10 cellular contexts compared by ENCODE assay signal in the genomic region with DNA sequence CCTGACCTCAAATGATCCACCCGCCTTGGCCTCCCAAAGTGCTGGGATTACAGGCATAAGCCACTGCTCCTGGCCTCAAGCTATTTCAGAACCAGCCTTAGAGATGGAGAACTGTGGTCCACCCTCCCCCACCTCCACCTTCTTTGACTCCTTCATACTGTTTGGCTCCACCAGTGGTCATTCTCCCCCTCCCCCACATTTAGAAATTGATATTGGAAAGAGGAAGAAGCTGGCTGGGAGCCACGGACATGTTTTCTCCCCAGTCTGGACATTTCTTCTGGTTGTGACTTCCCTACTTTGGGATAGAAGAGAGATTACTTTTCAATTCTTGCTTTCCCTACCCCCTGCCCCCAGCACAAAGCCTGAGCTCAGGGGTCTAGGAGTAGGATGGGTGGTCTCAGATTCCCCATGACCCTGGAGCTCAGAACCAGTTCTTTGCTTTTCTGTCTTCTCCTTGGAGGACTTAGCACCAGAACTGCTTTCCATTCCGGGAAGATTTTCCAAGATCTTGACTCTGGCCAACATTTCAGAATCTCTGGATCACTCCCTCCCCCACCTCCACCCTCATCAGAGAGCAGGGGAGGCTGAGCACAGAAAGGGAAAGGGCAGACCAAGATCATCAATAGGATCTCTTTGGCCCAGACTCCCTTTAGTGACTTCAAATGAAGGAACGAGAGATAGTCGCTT. TPM values are rescaled to one million over a fixed set of nuclear protein-coding genes. Genes with fewer than 3 reads are reported as not detected.
DNase-seq lines count a peak whose midpoint lies in the region; ATAC-seq, FAIRE-seq and TF ChIP-seq lines count a peak whose summit lies in the region.
"Had no signal": no experiment of that assay in that cellular context is flagged by ENCODE, and none has a peak within 500 bp of the region (broad histone marks: within the 10 kb centered on the region; RNA-seq: fewer than 3 reads in every experiment).

No MANE protein-coding gene starts in this region.

- TF ChIP-seq POLR2A in heart left ventricle (IDR thresholded peaks at IDR 0.05) (no peak), endothelial cell of umbilical vein (IDR thresholded peaks at IDR 0.05; ENCODE audit: low read depth, low read length) (no peak)

- POLR2A ChIA-PET in endothelial cell of umbilical vein (lab: Charles Lee) = interaction anchor here (0.6 to 3.2 kb wide), 7 partner anchors 11 to 130 kb away, joined by 3 to 41 read pairs (median 6); partner anchors contain the start of genes CAVIN1 and STAT3

- H3K36me3 ChIP-seq in heart left ventricle (peaks cover 0 to 41% (median 31%) of the 10 kb centered on the region in 9 donors), endothelial cell of umbilical vein (ENCODE audit: control insufficient read depth in 2 of 2, extremely low read depth in 1 of 2, insufficient read depth in 2 of 2, low read length in 2 of 2) (peaks cover 18 to 32% of the 10 kb centered on the region in 2 experiments), aorta (ENCODE audit: control insufficient read depth in 1 of 2, insufficient read depth in 2 of 2, low read length in 1 of 2) (peaks cover 2 to 5% of the 10 kb centered on the region in 2 donors)

- peaks cover 18% of the 10 kb centered on the region for H3K36me3 Mint-ChIP-seq in osteocyte (ENCODE audit: unreplicated experiment)
- no peaks in the 10 kb centered on the region for H3K36me3 Mint-ChIP-seq in activated T-cell treated with anti-CD3 and anti-CD28 coated beads, Interleukin-2, amount 50 U/mL, for 4 hours (ENCODE audit: insufficient read depth)
- H3K36me3 Mint-ChIP-seq: activated naive CD8-positive, alpha-beta T cell had no signal

- no peaks in the 10 kb centered on the region for H4K20me1 ChIP-seq in endothelial cell of umbilical vein (replicated peaks; ENCODE audit: control insufficient read depth, extremely low read depth, insufficient read depth, low read length)

- DNase-seq in heart left ventricle (peak in 2 of 5 donors; percentile 30 to 53), left cardiac atrium (no peak), endothelial cell of umbilical vein (ENCODE audit: low read depth, low spot score) (peak; percentile 56), osteocyte (ENCODE audit: extremely low spot score, unreplicated experiment) (no peak), aorta (peak in 1 of 2 donors; percentile 53), SIG-M5 treated with dmso at 0.1 percent for 504 hours (lab: John Stamatoyannopoulos, UW; ENCODE audit: unreplicated experiment) (no peak)
- DNase-seq in activated T-cell treated with anti-CD3 and anti-CD28 coated beads, Interleukin-2, amount 50 U/mL, for 4 hours = no peak

- no peak overlapping the region for H3K4me3 Mint-ChIP-seq in osteocyte (ENCODE audit: unreplicated experiment)
- H3K4me3 Mint-ChIP-seq in activated T-cell treated with anti-CD3 and anti-CD28 coated beads, Interleukin-2, amount 50 U/mL, for 4 hours = no peak overlapping the region
- H3K4me3 Mint-ChIP-seq: activated naive CD8-positive, alpha-beta T cell had no signal

- FAIRE-seq in endothelial cell of umbilical vein (lab: Jason Lieb, UNC) = no peak

- H3K9me1 ChIP-seq in endothelial cell of umbilical vein (replicated peaks; ENCODE audit: control insufficient read depth, extremely low read depth, insufficient read depth, low read length) = no peaks in the 10 kb centered on the region

- 31 to 55% (median 36%) methylated on average over 5 of the region's 5 CpGs for WGBS in heart left ventricle, 4 donors
- WGBS in aorta, 2 donors = 26 to 27% methylated on average over 5 of the region's 5 CpGs

- H3K27me3 Mint-ChIP-seq in osteocyte (ENCODE audit: unreplicated experiment) = no peaks in the 10 kb centered on the region
- no peaks in the 10 kb centered on the region for H3K27me3 Mint-ChIP-seq in activated T-cell treated with anti-CD3 and anti-CD28 coated beads, Interleukin-2, amount 50 U/mL, for 4 hours (ENCODE audit: low read depth)
- H3K27me3 Mint-ChIP-seq: activated naive CD8-positive, alpha-beta T cell had no signal

- peak in 1 of 4 donors; percentile 5 for ATAC-seq in heart left ventricle
- no peak for ATAC-seq in left cardiac atrium
- ATAC-seq in aorta (ENCODE audit: low FRiP score) = no peak
- no peak for ATAC-seq in activated T-cell treated with anti-CD3 and anti-CD28 coated beads, Interleukin-2, amount 50 U/mL, for 4 hours
- ATAC-seq in HG02884 (IDR thresholded peaks at IDR 0.05; ENCODE audit: unreplicated experiment) = no peak

- H3K9me3 ChIP-seq in heart left ventricle (no peaks in the 10 kb centered on the region), endothelial cell of umbilical vein (replicated peaks; ENCODE audit: control insufficient read depth, insufficient read depth, low read length) (no peaks in the 10 kb centered on the region), aorta (ENCODE audit: control insufficient read depth, low read length) (no peaks in the 10 kb centered on the region)
- H3K9me3 ChIP-seq: SJSA1 had no signal

- H3K4me1 ChIP-seq in heart left ventricle (peaks cover 29 to 100% (median 86%) of the 10 kb centered on the region in 12 donors), endothelial cell of umbilical vein (ENCODE audit: control insufficient read depth, extremely low read depth, insufficient read depth, low read length) (peaks cover 65% of the 10 kb centered on the region), aorta (ENCODE audit: control insufficient read depth in 1 of 2, insufficient read depth in 2 of 2, low read length in 2 of 2) (peaks cover 0 to 3% of the 10 kb centered on the region in 2 donors)

- CTCF ChIA-PET in endothelial cell of umbilical vein (lab: Charles Lee) = interaction anchor here (0.6 to 9.1 kb wide), 30 partner anchors 8 to 222 kb away, joined by 3 to 81 read pairs (median 5); partner anchors contain the start of genes CAVIN1, GHDC and STAT3

- intact Hi-C loops in heart left ventricle (cut with DNase I) (loop anchor here in 8 of 10 donors (1.0 to 5.0 kb wide), 8 partner anchors 16 to 112 kb away; partner anchors contain the start of genes ATP6V0A1 (in 1 of the 8), CAVIN1 (in 1 of the 8) and STAT3 (in 1 of the 8)), left cardiac atrium (cut with DNase I) (loop anchor here (1.0 to 5.0 kb wide), 3 partner anchors 84 to 111 kb away; no protein-coding TSS in a partner anchor), endothelial cell of umbilical vein (cut with micrococcal nuclease) (loop anchor here (1.0 to 5.0 kb wide), 9 partner anchors 9 to 184 kb away; partner anchors contain the start of genes ATP6V0A1, CAVIN1 and STAT3), aorta (cut with DNase I) (loop anchor here (2.0 kb wide), 1 partner anchor 84 kb away; no protein-coding TSS in a partner anchor)

- H3K4me3 ChIP-seq in heart left ventricle (peak overlapping the region in 8 of 12 donors; percentile 8 to 33 (median 18)), endothelial cell of umbilical vein (replicated peaks in 1 of 3; ENCODE audit: insufficient read depth in 1 of 3, low read depth in 1 of 3, low read length in 3 of 3) (peak overlapping the region in 2 of 3 experiments; percentile 19 to 41), aorta (ENCODE audit: low read length in 2 of 2) (no peak overlapping the region)
- H3K4me3 ChIP-seq: SJSA1 had no signal

- dilution Hi-C loops in endothelial cell of umbilical vein (cut with MboI; ENCODE audit: extremely low pct_ligation_motif_present, low sequenced_read_pairs) = no loop called here

- H2AFZ ChIP-seq in endothelial cell of umbilical vein (ENCODE audit: low read depth, low read length) = no peak overlapping the region

- peaks cover 92% of the 10 kb centered on the region for H3K79me2 ChIP-seq in endothelial cell of umbilical vein (ENCODE audit: control insufficient read depth, insufficient read depth, low read length)

- peak overlapping the region; percentile 67 for H3K4me2 ChIP-seq in endothelial cell of umbilical vein (ENCODE audit: insufficient read depth, low read length)

- BruUV-seq in endothelial cell of umbilical vein (replicated peaks; lab: Mats Ljungman, UMichigan) = no TSS peak

- H3K27me3 ChIP-seq in heart left ventricle (no peaks in the 10 kb centered on the region), endothelial cell of umbilical vein (ENCODE audit: control insufficient read depth in 2 of 2, insufficient read depth in 2 of 2, low read length in 2 of 2) (no peaks in the 10 kb centered on the region), aorta (ENCODE audit: control insufficient read depth in 1 of 2, insufficient read depth in 2 of 2, low read length in 1 of 2) (no peaks in the 10 kb centered on the region)
- H3K27me3 ChIP-seq: SJSA1 had no signal

- no peaks in the 10 kb centered on the region for H3K9me3 Mint-ChIP-seq in osteocyte (ENCODE audit: unreplicated experiment)
- no peaks in the 10 kb centered on the region for H3K9me3 Mint-ChIP-seq in activated T-cell treated with anti-CD3 and anti-CD28 coated beads, Interleukin-2, amount 50 U/mL, for 4 hours

- TF ChIP-seq CTCF in heart left ventricle (IDR thresholded peaks at IDR 0.05) (no peak), endothelial cell of umbilical vein (IDR thresholded peaks at IDR 0.05; ENCODE audit: extremely low read depth in 1 of 2, insufficient read depth in 1 of 2, low read depth in 1 of 2, low read length in 2 of 2) (no peak), osteocyte (IDR thresholded peaks at IDR 0.05) (no peak)

- peak overlapping the region; percentile 92 for H3K27ac Mint-ChIP-seq in osteocyte (ENCODE audit: unreplicated experiment)

- H3K4me1 Mint-ChIP-seq in osteocyte (ENCODE audit: unreplicated experiment) = peaks cover 72% of the 10 kb centered on the region
- H3K4me1 Mint-ChIP-seq in activated T-cell treated with anti-CD3 and anti-CD28 coated beads, Interleukin-2, amount 50 U/mL, for 4 hours (ENCODE audit: low read depth) = peaks cover 11% of the 10 kb centered on the region

- H3K9ac ChIP-seq in endothelial cell of umbilical vein (replicated peaks; ENCODE audit: extremely low read depth, insufficient read depth, low read length) = peak overlapping the region; percentile 50

- peak overlapping the region; percentile 65 to 100 (median 82) for H3K27ac ChIP-seq in heart left ventricle
- H3K27ac ChIP-seq in endothelial cell of umbilical vein (ENCODE audit: insufficient read depth, low read depth, low read length) = peak overlapping the region; percentile 73
- peak overlapping the region; percentile 32 to 46 for H3K27ac ChIP-seq in aorta (ENCODE audit: low read depth in 1 of 2, low read length in 2 of 2)
- H3K27ac ChIP-seq: SJSA1 had no signal

RNA-seq across cellular contexts. Expression of gene CAVIN1, which starts 16.3 kb away (rescaled TPM):
- total RNA-seq in heart left ventricle = 100 to 1,000 TPM; 195 to 318 (median 253) TPM
- 100 to 1,000 TPM; 140 to 281 TPM for polyA plus RNA-seq in heart left ventricle
- 100 to 1,000 TPM; 258 to 297 TPM for total RNA-seq in left cardiac atrium
- total RNA-seq in endothelial cell of umbilical vein = 663 and 684 TPM in 2 replicates
- 292 and 303 TPM in 2 replicates for polyA plus RNA-seq in endothelial cell of umbilical vein
- polyA plus RNA-seq in endothelial cell of umbilical vein (2011; cell fraction: cytosol; rRNA removed) = 292 and 325 TPM in 2 replicates
- polyA plus RNA-seq in endothelial cell of umbilical vein (2011; cell fraction: nucleus; rRNA removed) = 136 and 153 TPM in 2 replicates
- 489 and 555 TPM in 2 replicates for polyA plus RNA-seq in endothelial cell of umbilical vein (2012)
- polyA minus RNA-seq in endothelial cell of umbilical vein = 263 and 271 TPM in 2 replicates
- 99.5 TPM for polyA minus RNA-seq in endothelial cell of umbilical vein (2011; cell fraction: cytosol; rRNA and poly(A)+ RNA removed)
- polyA minus RNA-seq in endothelial cell of umbilical vein (2011; cell fraction: nucleus; rRNA and poly(A)+ RNA removed) = 60.6 and 86.5 TPM in 2 replicates
- total RNA-seq in osteocyte = 487 and 510 TPM in 2 replicates
- total RNA-seq in aorta = 100 to 1,000 TPM; 569 to 643 TPM
- 100 to 1,000 TPM; 350 to 422 TPM for polyA plus RNA-seq in aorta
- total RNA-seq in activated T-cell treated with anti-CD3 and anti-CD28 coated beads, Interleukin-2, amount 50 U/mL, for 4 hours = 1 to 10 TPM in 1 of 3 donors, under 1 TPM in 2; 0.76 to 1.1 (median 0.92) TPM

RNA-seq across cellular contexts. Expression of gene STAT3, which starts 18.5 kb away (rescaled TPM):
- total RNA-seq in heart left ventricle = 100 to 1,000 TPM; 111 to 614 (median 148) TPM
- polyA plus RNA-seq in heart left ventricle = 100 to 1,000 TPM in 1 of 2 donors, 10 to 100 TPM in 1; 36.0 to 152 TPM
- 100 to 1,000 TPM; 106 to 241 TPM for total RNA-seq in left cardiac atrium
- total RNA-seq in endothelial cell of umbilical vein = 108 and 124 TPM in 2 replicates
- 48.2 and 59.1 TPM in 2 replicates for polyA plus RNA-seq in endothelial cell of umbilical vein
- 53.0 and 53.1 TPM in 2 replicates for polyA plus RNA-seq in endothelial cell of umbilical vein (2011; cell fraction: cytosol; rRNA removed)
- 102 and 117 TPM in 2 replicates for polyA plus RNA-seq in endothelial cell of umbilical vein (2011; cell fraction: nucleus; rRNA removed)
- 74.6 and 78.3 TPM in 2 replicates for polyA plus RNA-seq in endothelial cell of umbilical vein (2012)
- polyA minus RNA-seq in endothelial cell of umbilical vein = 130 and 144 TPM in 2 replicates
- 55.0 TPM for polyA minus RNA-seq in endothelial cell of umbilical vein (2011; cell fraction: cytosol; rRNA and poly(A)+ RNA removed)
- 64.6 and 75.9 TPM in 2 replicates for polyA minus RNA-seq in endothelial cell of umbilical vein (2011; cell fraction: nucleus; rRNA and poly(A)+ RNA removed)
- 280 and 281 TPM in 2 replicates for total RNA-seq in osteocyte
- total RNA-seq in aorta = 100 to 1,000 TPM; 279 to 297 TPM
- 10 to 100 TPM; 34.1 to 78.3 TPM for polyA plus RNA-seq in aorta
- total RNA-seq in activated T-cell treated with anti-CD3 and anti-CD28 coated beads, Interleukin-2, amount 50 U/mL, for 4 hours = 100 to 1,000 TPM; 172 to 175 (median 173) TPM

RNA-seq across cellular contexts. Expression of gene ATP6V0A1, which starts 51.9 kb away (rescaled TPM):
- total RNA-seq in heart left ventricle (10 to 100 TPM; 30.3 to 65.9 (median 35.9) TPM), left cardiac atrium (10 to 100 TPM; 40.3 to 55.4 TPM), endothelial cell of umbilical vein (36.4 and 37.3 TPM in 2 replicates), osteocyte (63.2 and 67.1 TPM in 2 replicates), aorta (100 to 1,000 TPM in 1 of 2 donors, 10 to 100 TPM in 1; 96.2 to 111 TPM)
- polyA plus RNA-seq in heart left ventricle (10 to 100 TPM; 24.3 to 40.6 TPM), endothelial cell of umbilical vein (49.2 and 55.9 TPM in 2 replicates), aorta (10 to 100 TPM; 13.4 to 47.5 TPM)
- 23.8 and 26.4 TPM in 2 replicates for polyA plus RNA-seq in endothelial cell of umbilical vein (2011; cell fraction: cytosol; rRNA removed)
- 112 and 129 TPM in 2 replicates for polyA plus RNA-seq in endothelial cell of umbilical vein (2011; cell fraction: nucleus; rRNA removed)
- polyA plus RNA-seq in endothelial cell of umbilical vein (2012) = 27.7 and 32.3 TPM in 2 replicates
- polyA minus RNA-seq in endothelial cell of umbilical vein = 106 and 151 TPM in 2 replicates
- polyA minus RNA-seq in endothelial cell of umbilical vein (2011; cell fraction: cytosol; rRNA and poly(A)+ RNA removed) = 19.3 TPM
- 70.8 and 102 TPM in 2 replicates for polyA minus RNA-seq in endothelial cell of umbilical vein (2011; cell fraction: nucleus; rRNA and poly(A)+ RNA removed)
- total RNA-seq in activated T-cell treated with anti-CD3 and anti-CD28 coated beads, Interleukin-2, amount 50 U/mL, for 4 hours = 10 to 100 TPM; 12.8 to 18.0 (median 14.4) TPM

Comparison
In these comparisons a context has a peak if more than half of its experiments do, and no peak if none do; other contexts are left out.
1. H3K4me3 ChIP-seq: peak in heart left ventricle (8 of 12) and endothelial cell of umbilical vein (2 of 3); none in aorta (0 of 2).
2. RNA of gene CAVIN1, which starts 16.3 kb away (total RNA-seq): 663 to 684 TPM in endothelial cell of umbilical vein, 569 to 643 TPM in aorta, 487 to 510 TPM in osteocyte, 258 to 297 TPM in left cardiac atrium and 195 to 318 TPM in heart left ventricle; 0.76 to 1.1 TPM in activated T-cell treated with anti-CD3 and anti-CD28 coated beads, Interleukin-2, amount 50 U/mL, for 4 hours; every median in the first group is over 10 times any median in the second.
3. Peak in every context shown above with its lines, with median percentiles within 50 percentile points of each other: H3K27ac ChIP-seq.